ENCODE assay signal across 1 cellular context in genomic region chr12:6937481-6938352, GRCh38.
A peak's percentile ranks its signal among the peaks of the same experiment; 100 is the strongest.
TF ChIP-seq lines count a peak whose summit lies in the region.

No MANE protein-coding gene starts in this region.

TF ChIP-seq in SK-N-SH, 30 proteins besides CTCF, POLR2A, EP300 and RAD21 (continued from another document):
- no peak for TF ChIP-seq USF2 (IDR thresholded peaks at IDR 0.05; ENCODE audit: borderline replicate concordance, low read depth, low read length)
- TF ChIP-seq FOXM1 (IDR thresholded peaks at IDR 0.05; ENCODE audit: low read depth), result no peak
- 0 out of 2 replicates have a peak, but pooled peaks have one; percentile 32 for TF ChIP-seq RFX5 (IDR thresholded peaks at IDR 0.05; ENCODE audit: low read length)
- peak; percentile 98 for TF ChIP-seq CHD2 (IDR thresholded peaks at IDR 0.05; ENCODE audit: low read length, partially characterized antibody)
- TF ChIP-seq NRF1 (IDR thresholded peaks at IDR 0.05; ENCODE audit: low read depth, low read length), result peak; percentile 60
- TF ChIP-seq, protein P1, sequence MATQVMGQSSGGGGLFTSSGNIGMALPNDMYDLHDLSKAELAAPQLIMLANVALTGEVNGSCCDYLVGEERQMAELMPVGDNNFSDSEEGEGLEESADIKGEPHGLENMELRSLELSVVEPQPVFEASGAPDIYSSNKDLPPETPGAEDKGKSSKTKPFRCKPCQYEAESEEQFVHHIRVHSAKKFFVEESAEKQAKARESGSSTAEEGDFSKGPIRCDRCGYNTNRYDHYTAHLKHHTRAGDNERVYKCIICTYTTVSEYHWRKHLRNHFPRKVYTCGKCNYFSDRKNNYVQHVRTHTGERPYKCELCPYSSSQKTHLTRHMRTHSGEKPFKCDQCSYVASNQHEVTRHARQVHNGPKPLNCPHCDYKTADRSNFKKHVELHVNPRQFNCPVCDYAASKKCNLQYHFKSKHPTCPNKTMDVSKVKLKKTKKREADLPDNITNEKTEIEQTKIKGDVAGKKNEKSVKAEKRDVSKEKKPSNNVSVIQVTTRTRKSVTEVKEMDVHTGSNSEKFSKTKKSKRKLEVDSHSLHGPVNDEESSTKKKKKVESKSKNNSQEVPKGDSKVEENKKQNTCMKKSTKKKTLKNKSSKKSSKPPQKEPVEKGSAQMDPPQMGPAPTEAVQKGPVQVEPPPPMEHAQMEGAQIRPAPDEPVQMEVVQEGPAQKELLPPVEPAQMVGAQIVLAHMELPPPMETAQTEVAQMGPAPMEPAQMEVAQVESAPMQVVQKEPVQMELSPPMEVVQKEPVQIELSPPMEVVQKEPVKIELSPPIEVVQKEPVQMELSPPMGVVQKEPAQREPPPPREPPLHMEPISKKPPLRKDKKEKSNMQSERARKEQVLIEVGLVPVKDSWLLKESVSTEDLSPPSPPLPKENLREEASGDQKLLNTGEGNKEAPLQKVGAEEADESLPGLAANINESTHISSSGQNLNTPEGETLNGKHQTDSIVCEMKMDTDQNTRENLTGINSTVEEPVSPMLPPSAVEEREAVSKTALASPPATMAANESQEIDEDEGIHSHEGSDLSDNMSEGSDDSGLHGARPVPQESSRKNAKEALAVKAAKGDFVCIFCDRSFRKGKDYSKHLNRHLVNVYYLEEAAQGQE (IDR thresholded peaks at IDR 0.05; ENCODE audit: low read depth, low read length), result no peak; the same call in 1 of the 2 replicates
- no peak for TF ChIP-seq MEF2A (IDR thresholded peaks at IDR 0.05; ENCODE audit: borderline replicate concordance, low read depth)
- no peak for TF ChIP-seq TEAD4 (IDR thresholded peaks at IDR 0.05; ENCODE audit: borderline replicate concordance, insufficient read depth)
- no peak for TF ChIP-seq FOSL2 (IDR thresholded peaks at IDR 0.05; ENCODE audit: borderline replicate concordance, low read depth)
- peak; percentile 49 for TF ChIP-seq SMC3 (IDR thresholded peaks at IDR 0.05; ENCODE audit: low read depth, low read length)
- no peak for TF ChIP-seq RXRA (IDR thresholded peaks at IDR 0.05; ENCODE audit: borderline replicate concordance, low read depth)
- TF ChIP-seq SIN3A (IDR thresholded peaks at IDR 0.05; ENCODE audit: borderline replicate concordance, low read depth, low read length), result peak; percentile 83; the same call in 1 of the 2 replicates
- TF ChIP-seq YY1 (IDR thresholded peaks at IDR 0.05; ENCODE audit: low read depth), result peak; percentile 74; the same call in 1 of the 2 replicates
- TF ChIP-seq ELF1 (IDR thresholded peaks at IDR 0.05), result peak; percentile 81
- TF ChIP-seq PBX3 (IDR thresholded peaks at IDR 0.05), result peak; percentile 74
- peak; percentile 16; the same call in 1 of the 2 replicates for TF ChIP-seq JUND (IDR thresholded peaks at IDR 0.05)
- no peak for TF ChIP-seq FOXJ3 (CRISPR knock-in tag; IDR thresholded peaks at IDR 0.05)
- no peak for TF ChIP-seq EZH2phosphoT487 (IDR thresholded peaks at IDR 0.05; ENCODE audit: borderline replicate concordance, low read depth)
- TF ChIP-seq MAX (IDR thresholded peaks at IDR 0.05; ENCODE audit: low read depth), result peak; percentile 89
TF ChIP-seq in SK-N-SH: peak in this region for 16.
